Comparison of ENCODE assay signal across 31 cellular contexts in the genomic region with DNA sequence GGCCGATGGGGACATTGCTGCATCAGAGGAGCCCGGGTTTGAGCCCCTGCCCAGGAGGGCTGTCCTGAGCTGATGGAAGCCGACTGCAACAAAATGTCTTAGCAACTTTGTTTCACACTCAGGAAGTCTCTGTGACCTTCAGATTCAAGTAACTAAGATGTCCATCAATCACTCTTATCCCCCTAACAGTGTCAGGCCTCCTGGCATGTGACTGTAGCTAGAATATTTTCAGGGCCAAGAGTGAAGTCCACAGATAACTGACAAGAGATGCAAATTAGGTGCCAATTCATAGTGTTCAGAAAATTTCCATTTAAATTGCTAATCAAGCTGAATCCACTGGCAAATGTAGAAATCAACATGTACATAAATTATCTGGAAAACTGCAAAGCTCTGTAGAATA.
"Had no signal": no experiment of that assay in that cellular context is flagged by ENCODE, and none has a peak within 500 bp of the region (broad histone marks: within the 10 kb centered on the region; RNA-seq: fewer than 3 reads in every experiment).

No MANE protein-coding gene starts in this region.

- DNase-seq: activated CD4-positive, alpha-beta memory T cell treated with anti-CD3 and anti-CD28 coated beads for 36 hours; activated CD4-positive, alpha-beta T cell treated with anti-CD3 and anti-CD28 coated beads for 36 hours; activated CD4-positive, alpha-beta T cell treated with anti-CD3 and anti-CD28 coated beads, Interleukin-2, amount 50 U/mL, for 1 hour; activated CD8-positive, alpha-beta memory T cell treated with anti-CD3 and anti-CD28 coated beads, Interleukin-2, amount 50 U/mL, for 4 hours; activated gamma-delta T cell treated with Interleukin-2 at 50 U/mL for 16 hours; activated naive CD4-positive, alpha-beta T cell treated with anti-CD3 and anti-CD28 coated beads for 36 hours; activated T-cell treated with anti-CD3 and anti-CD28 coated beads for 4 hours; activated T-cell treated with anti-CD3 and anti-CD28 coated beads, Interleukin-2, amount 50 U/mL, for 4 hours; adrenal gland; body of pancreas; MM.1S; MV-4-11; NCI-H1092; NCI-H1436 treated with DMSO at 0.1 percent for 48 hours; NCI-H2029 treated with DMSO at 0.1 percent for 48 hours; NCI-H2107; NCI-H510A; NK-92 treated with Interleukin-12 subunit alpha and Interleukin-12 subunit beta, amount 100 ng/mL, for 24 hours; PC-9; Right ventricle myocardium superior had no signal

- FAIRE-seq: astrocyte, RCC 7860, TTC549 had no signal

- H3K9me3 Mint-ChIP-seq: activated CD4-positive, alpha-beta memory T cell treated with anti-CD3 and anti-CD28 coated beads for 36 hours; activated naive CD4-positive, alpha-beta T cell treated with anti-CD3 and anti-CD28 coated beads for 36 hours; activated naive CD4-positive, alpha-beta T cell treated with anti-CD3 and anti-CD28 coated beads, Interleukin-2, amount 50 U/mL, for 72 hours; activated T-helper 1 cell treated with anti-CD3 and anti-CD28 coated beads, Interleukin-12 subunit alpha, Interleukin-12 subunit beta, Interleukin-2, Interleukin-4 antibody, amounts not matched to agents 30 ng/mL and 10 ng/mL and 1 ng/mL, durations not matched to agents 14 hours and 24 hours and 36 hours; T-helper 1 cell treated with Interleukin-12 subunit alpha and Interleukin-12 subunit beta and Interleukin-4 antibody, amounts not matched to agents 30 μg/mL and 1 μg/mL, for 36 hours; T-helper 2 cell treated with Interferon-gamma antibody and Interleukin-4, amounts not matched to agents 5 μg/mL and 100 μg/mL, for 36 hours had no signal

- ATAC-seq: activated CD4-positive, alpha-beta T cell treated with anti-CD3 and anti-CD28 coated beads for 36 hours; activated CD4-positive, CD25-positive, alpha-beta regulatory T cell treated with anti-CD3 and anti-CD28 coated beads, Interleukin-2, amount 50 U/mL, for 24 hours; activated naive CD4-positive, alpha-beta T cell treated with anti-CD3 and anti-CD28 coated beads, Interleukin-2, amount 50 U/mL, for 72 hours; activated T-cell treated with anti-CD3 and anti-CD28 coated beads, Interleukin-2, amount 50 U/mL, for 4 hours; body of pancreas; WTC11 had no signal

- H3K4me3 Mint-ChIP-seq: activated CD4-positive, alpha-beta memory T cell treated with anti-CD3 and anti-CD28 coated beads for 36 hours; activated CD4-positive, alpha-beta T cell treated with anti-CD3 and anti-CD28 coated beads for 36 hours; activated naive CD4-positive, alpha-beta T cell treated with anti-CD3 and anti-CD28 coated beads for 36 hours; activated T-cell treated with anti-CD3 and anti-CD28 coated beads, Interleukin-2, amount 50 U/mL, for 4 hours; activated T-helper 1 cell treated with anti-CD3 and anti-CD28 coated beads, Interleukin-12 subunit alpha, Interleukin-12 subunit beta, Interleukin-2, Interleukin-4 antibody, amounts not matched to agents 30 ng/mL and 10 ng/mL and 1 ng/mL, durations not matched to agents 14 hours and 24 hours and 36 hours; T-helper 1 cell treated with Interleukin-12 subunit alpha and Interleukin-12 subunit beta and Interleukin-4 antibody, amounts not matched to agents 30 μg/mL and 1 μg/mL, for 36 hours; T-helper 2 cell treated with Interferon-gamma antibody and Interleukin-4, amounts not matched to agents 5 μg/mL and 100 μg/mL, for 36 hours; WTC11 had no signal

- H3K9ac ChIP-seq: KMS-11 had no signal

- H3K27me3 ChIP-seq: adrenal gland, body of pancreas, breast epithelium had no signal

- H3K4me3 ChIP-seq: adrenal gland, body of pancreas, breast epithelium, PC-9 had no signal

- H3K27ac Mint-ChIP-seq: activated CD4-positive, alpha-beta memory T cell treated with anti-CD3 and anti-CD28 coated beads for 36 hours; activated CD4-positive, alpha-beta T cell treated with anti-CD3 and anti-CD28 coated beads for 36 hours; activated naive CD4-positive, alpha-beta T cell treated with anti-CD3 and anti-CD28 coated beads for 36 hours; activated naive CD4-positive, alpha-beta T cell treated with anti-CD3 and anti-CD28 coated beads, Interleukin-2, amount 50 U/mL, for 72 hours; activated T-helper 1 cell treated with anti-CD3 and anti-CD28 coated beads, Interleukin-12 subunit alpha, Interleukin-12 subunit beta, Interleukin-2, Interleukin-4 antibody, amounts not matched to agents 30 ng/mL and 10 ng/mL and 1 ng/mL, durations not matched to agents 14 hours and 24 hours and 36 hours; T-helper 1 cell treated with Interleukin-12 subunit alpha and Interleukin-12 subunit beta and Interleukin-4 antibody, amounts not matched to agents 30 μg/mL and 1 μg/mL, for 36 hours; T-helper 2 cell treated with Interferon-gamma antibody and Interleukin-4, amounts not matched to agents 5 μg/mL and 100 μg/mL, for 36 hours; WTC11 had no signal

- H3K27ac ChIP-seq: adrenal gland, body of pancreas, breast epithelium, KMS-11, PC-9 had no signal

- H3K36me3 Mint-ChIP-seq: activated CD4-positive, alpha-beta memory T cell treated with anti-CD3 and anti-CD28 coated beads for 36 hours; activated naive CD4-positive, alpha-beta T cell treated with anti-CD3 and anti-CD28 coated beads, Interleukin-2, amount 50 U/mL, for 72 hours had no signal

- H3K9me3 ChIP-seq: adrenal gland, body of pancreas had no signal

- H2AFZ ChIP-seq: PC-9 had no signal

- H3K4me1 Mint-ChIP-seq: activated CD4-positive, alpha-beta T cell treated with anti-CD3 and anti-CD28 coated beads for 36 hours had no signal

- H3K4me1 ChIP-seq: adrenal gland, body of pancreas, breast epithelium had no signal

- H3K4me2 ChIP-seq: KMS-11, PC-9 had no signal

- H3K36me3 ChIP-seq: adrenal gland, breast epithelium had no signal
